ENCODE assay signal across 2 cellular contexts in genomic region chr10:49608166-49608758, GRCh38.
TF ChIP-seq lines count a peak whose summit lies in the region.

No MANE protein-coding gene starts in this region.

TF ChIP-seq in GM23338, 12 proteins besides CTCF, POLR2A, EP300 and RAD21:
- TF ChIP-seq JUNB (IDR thresholded peaks at IDR 0.05; ENCODE audit: unreplicated experiment): no peak
- no peak for TF ChIP-seq POLR2AphosphoS5 (IDR thresholded peaks at IDR 0.05; ENCODE audit: low read depth)
- TF ChIP-seq, protein P1, sequence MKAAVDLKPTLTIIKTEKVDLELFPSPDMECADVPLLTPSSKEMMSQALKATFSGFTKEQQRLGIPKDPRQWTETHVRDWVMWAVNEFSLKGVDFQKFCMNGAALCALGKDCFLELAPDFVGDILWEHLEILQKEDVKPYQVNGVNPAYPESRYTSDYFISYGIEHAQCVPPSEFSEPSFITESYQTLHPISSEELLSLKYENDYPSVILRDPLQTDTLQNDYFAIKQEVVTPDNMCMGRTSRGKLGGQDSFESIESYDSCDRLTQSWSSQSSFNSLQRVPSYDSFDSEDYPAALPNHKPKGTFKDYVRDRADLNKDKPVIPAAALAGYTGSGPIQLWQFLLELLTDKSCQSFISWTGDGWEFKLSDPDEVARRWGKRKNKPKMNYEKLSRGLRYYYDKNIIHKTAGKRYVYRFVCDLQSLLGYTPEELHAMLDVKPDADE (IDR thresholded peaks at IDR 0.05): no peak
- no peak for TF ChIP-seq EZH2 (IDR thresholded peaks at IDR 0.05; ENCODE audit: low read depth, unreplicated experiment)
- TF ChIP-seq, protein P2, sequence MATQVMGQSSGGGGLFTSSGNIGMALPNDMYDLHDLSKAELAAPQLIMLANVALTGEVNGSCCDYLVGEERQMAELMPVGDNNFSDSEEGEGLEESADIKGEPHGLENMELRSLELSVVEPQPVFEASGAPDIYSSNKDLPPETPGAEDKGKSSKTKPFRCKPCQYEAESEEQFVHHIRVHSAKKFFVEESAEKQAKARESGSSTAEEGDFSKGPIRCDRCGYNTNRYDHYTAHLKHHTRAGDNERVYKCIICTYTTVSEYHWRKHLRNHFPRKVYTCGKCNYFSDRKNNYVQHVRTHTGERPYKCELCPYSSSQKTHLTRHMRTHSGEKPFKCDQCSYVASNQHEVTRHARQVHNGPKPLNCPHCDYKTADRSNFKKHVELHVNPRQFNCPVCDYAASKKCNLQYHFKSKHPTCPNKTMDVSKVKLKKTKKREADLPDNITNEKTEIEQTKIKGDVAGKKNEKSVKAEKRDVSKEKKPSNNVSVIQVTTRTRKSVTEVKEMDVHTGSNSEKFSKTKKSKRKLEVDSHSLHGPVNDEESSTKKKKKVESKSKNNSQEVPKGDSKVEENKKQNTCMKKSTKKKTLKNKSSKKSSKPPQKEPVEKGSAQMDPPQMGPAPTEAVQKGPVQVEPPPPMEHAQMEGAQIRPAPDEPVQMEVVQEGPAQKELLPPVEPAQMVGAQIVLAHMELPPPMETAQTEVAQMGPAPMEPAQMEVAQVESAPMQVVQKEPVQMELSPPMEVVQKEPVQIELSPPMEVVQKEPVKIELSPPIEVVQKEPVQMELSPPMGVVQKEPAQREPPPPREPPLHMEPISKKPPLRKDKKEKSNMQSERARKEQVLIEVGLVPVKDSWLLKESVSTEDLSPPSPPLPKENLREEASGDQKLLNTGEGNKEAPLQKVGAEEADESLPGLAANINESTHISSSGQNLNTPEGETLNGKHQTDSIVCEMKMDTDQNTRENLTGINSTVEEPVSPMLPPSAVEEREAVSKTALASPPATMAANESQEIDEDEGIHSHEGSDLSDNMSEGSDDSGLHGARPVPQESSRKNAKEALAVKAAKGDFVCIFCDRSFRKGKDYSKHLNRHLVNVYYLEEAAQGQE (IDR thresholded peaks at IDR 0.05; ENCODE audit: unreplicated experiment): no peak
- TF ChIP-seq ZNF114 (CRISPR knock-in tag; IDR thresholded peaks at IDR 0.05): no peak

TF ChIP-seq in HepG2, 621 proteins besides CTCF, POLR2A, EP300 and RAD21:
- no peak for TF ChIP-seq ZNF20 (CRISPR knock-in tag; IDR thresholded peaks at IDR 0.05)
- TF ChIP-seq ZFP36L2 (CRISPR knock-in tag; IDR thresholded peaks at IDR 0.05): no peak
- TF ChIP-seq KDM5B (CRISPR knock-in tag; IDR thresholded peaks at IDR 0.05; ENCODE audit: borderline replicate concordance): no peak
- no peak for TF ChIP-seq BRF2 (CRISPR knock-in tag; IDR thresholded peaks at IDR 0.05)
- TF ChIP-seq YY1 (IDR thresholded peaks at IDR 0.05; ENCODE audit: insufficient read depth, insufficient replicate concordance, low read depth, low read length): no peak
- no peak for TF ChIP-seq HNF1A (IDR thresholded peaks at IDR 0.05; ENCODE audit: low read depth)
- no peak for TF ChIP-seq HNF1A (CRISPR knock-in tag; IDR thresholded peaks at IDR 0.05; ENCODE audit: borderline replicate concordance)
- no peak for TF ChIP-seq NCOA5 (CRISPR knock-in tag; IDR thresholded peaks at IDR 0.05)
- no peak for TF ChIP-seq EHMT2 (IDR thresholded peaks at IDR 0.05; ENCODE audit: borderline replicate concordance, low read depth, low read length)
TF ChIP-seq in HepG2: peak in this region for 0.
